ENCODE assay signal across 8 cellular contexts in the genomic region with DNA sequence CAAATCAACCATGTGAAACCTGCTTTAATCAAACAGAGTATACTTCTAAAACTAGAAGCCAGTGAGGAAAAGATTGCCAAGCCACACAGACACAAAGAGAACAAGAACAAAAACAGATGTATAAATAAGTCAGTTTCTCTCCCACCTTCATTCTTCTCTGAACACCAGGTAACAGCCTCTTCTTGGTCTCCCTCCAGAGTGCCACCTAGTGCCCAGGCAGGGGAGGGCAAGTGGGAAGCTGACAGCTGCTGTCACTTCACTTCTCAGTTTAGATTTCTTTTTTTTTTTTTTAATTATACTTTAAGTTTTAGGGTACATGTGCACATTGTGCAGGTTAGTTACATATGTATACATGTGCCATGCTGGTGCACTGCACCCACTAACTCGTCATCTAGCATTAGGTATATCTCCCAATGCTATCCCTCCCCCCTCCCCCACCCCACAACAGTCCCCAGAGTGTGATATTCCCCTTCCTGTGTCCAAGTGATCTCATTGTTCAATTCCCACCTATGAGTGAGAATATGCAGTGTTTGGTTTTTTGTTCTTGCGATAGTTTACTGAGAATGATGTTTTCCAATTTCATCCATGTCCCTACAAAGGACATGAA.
DNase-seq lines count a peak whose midpoint lies in the region; ATAC-seq and TF ChIP-seq lines count a peak whose summit lies in the region.
"Not testable (repeated sequence)": the region's sequence is repeated elsewhere in the genome, so short reads cannot be mapped to it uniquely, and the experiment has no call there.

No MANE protein-coding gene starts in this region.

- not testable (repeated sequence) for ATAC-seq in Panc1; activated CD8-positive, alpha-beta memory T cell treated with anti-CD3 and anti-CD28 coated beads, Interleukin-2, amount 10 ng/mL, durations not matched to agents 7 days and 5 days
- ATAC-seq in stimulated activated naive B cell treated with anti-CD40 and anti-IgM and Interleukin-4, amounts not matched to agents 10 μg/mL and 1 μg/mL and 100 μg/mL, for 72 hours (replicated peaks): peak in 1 of 2 donors; percentile 45

- not testable (repeated sequence) for H4K20me1 ChIP-seq in GM23248 (ENCODE audit: insufficient read depth)

- not testable (repeated sequence) for H3K9ac ChIP-seq in GM23248

- not testable (repeated sequence) for H3K4me1 Mint-ChIP-seq in activated CD8-positive, alpha-beta memory T cell treated with anti-CD3 and anti-CD28 coated beads, Interleukin-2, amount 10 ng/mL, durations not matched to agents 7 days and 5 days; mesothelial cell of epicardium; stimulated activated naive B cell treated with anti-CD40 and anti-IgM and Interleukin-4, amounts not matched to agents 10 μg/mL and 1 μg/mL and 100 μg/mL, for 72 hours

- POLR2A ChIA-PET in Panc1 (lab: Charles Lee): not testable (repeated sequence)

- peak; percentile 75 for TF ChIP-seq CTCF in Panc1 (IDR thresholded peaks at IDR 0.05)
- peak; percentile 23 for TF ChIP-seq CTCF in mesothelial cell of epicardium (IDR thresholded peaks at IDR 0.05; ENCODE audit: unreplicated experiment)

- H3K36me3 Mint-ChIP-seq in activated CD8-positive, alpha-beta memory T cell treated with anti-CD3 and anti-CD28 coated beads, Interleukin-2, amount 10 ng/mL, durations not matched to agents 7 days and 5 days; mesothelial cell of epicardium; stimulated activated naive B cell treated with anti-CD40 and anti-IgM and Interleukin-4, amounts not matched to agents 10 μg/mL and 1 μg/mL and 100 μg/mL, for 72 hours: not testable (repeated sequence)

- not testable (repeated sequence) for H3K27me3 ChIP-seq in GM23248 (replicated peaks; ENCODE audit: insufficient read depth); Panc1 (ENCODE audit: control insufficient read depth, insufficient read depth, low read length)

- H3K27me3 Mint-ChIP-seq in activated CD8-positive, alpha-beta memory T cell treated with anti-CD3 and anti-CD28 coated beads, Interleukin-2, amount 10 ng/mL, durations not matched to agents 7 days and 5 days; mesothelial cell of epicardium (ENCODE audit: low read depth); stimulated activated naive B cell treated with anti-CD40 and anti-IgM and Interleukin-4, amounts not matched to agents 10 μg/mL and 1 μg/mL and 100 μg/mL, for 72 hours: not testable (repeated sequence)

- H3K4me3 ChIP-seq in GM23248; Panc1 (ENCODE audit: low read depth in 2 of 2, low read length in 2 of 2): not testable (repeated sequence)

- H3K4me1 ChIP-seq in GM23248 (ENCODE audit: insufficient read depth); Panc1 (ENCODE audit: control insufficient read depth, insufficient read depth, low read length): not testable (repeated sequence)

- WGBS in GM23248 (ENCODE audit: low coverage in 1 of 2, low lambda C conversion rate in 2 of 2, missing lambda C conversion rate in 2 of 2), 2 experiments: 15 to 40% methylated on average over 1 to 2 of the region's 2 CpGs

- H3K27ac Mint-ChIP-seq in activated CD8-positive, alpha-beta memory T cell treated with anti-CD3 and anti-CD28 coated beads, Interleukin-2, amount 10 ng/mL, durations not matched to agents 7 days and 5 days; mesothelial cell of epicardium; stimulated activated naive B cell treated with anti-CD40 and anti-IgM and Interleukin-4, amounts not matched to agents 10 μg/mL and 1 μg/mL and 100 μg/mL, for 72 hours: not testable (repeated sequence)

- BruUV-seq in Panc1 (replicated peaks; lab: Mats Ljungman, UMichigan): not testable (repeated sequence)

- not testable (repeated sequence) for H2AFZ ChIP-seq in GM23248

- in situ Hi-C loops in GM23248 (cut with MboI); Panc1 (cut with HindIII; ENCODE audit: low pct_unique_long_range_greater_than_20kb, low sequenced_read_pairs): not testable (repeated sequence)

- H3K4me3 Mint-ChIP-seq in activated CD8-positive, alpha-beta memory T cell treated with anti-CD3 and anti-CD28 coated beads, Interleukin-2, amount 10 ng/mL, durations not matched to agents 7 days and 5 days; mesothelial cell of epicardium; stimulated activated naive B cell treated with anti-CD40 and anti-IgM and Interleukin-4, amounts not matched to agents 10 μg/mL and 1 μg/mL and 100 μg/mL, for 72 hours: not testable (repeated sequence)

- intact Hi-C loops in Panc1 (cut with micrococcal nuclease; ENCODE audit: unreplicated experiment): not testable (repeated sequence)

- H3F3A ChIP-seq in GM23248 (ENCODE audit: insufficient read depth): not testable (repeated sequence)

- H3K79me2 ChIP-seq in GM23248 (ENCODE audit: insufficient read depth): not testable (repeated sequence)

- not testable (repeated sequence) for H3K27ac ChIP-seq in GM23248; Panc1 (ENCODE audit: low read length)

- H3K36me3 ChIP-seq in GM23248 (ENCODE audit: low read depth); Panc1 (ENCODE audit: control insufficient read depth, insufficient read depth, low read length): not testable (repeated sequence)

- peak; percentile 25 for DNase-seq in EL
- DNase-seq in GM23248: peak; percentile 16
- peak; percentile 16 for DNase-seq in LHCN-M2 (ENCODE audit: low read depth)
- peak; percentile 7 for DNase-seq in Panc1 (ENCODE audit: low read depth, low spot score)
- peak; percentile 72 for DNase-seq in activated CD8-positive, alpha-beta memory T cell treated with anti-CD3 and anti-CD28 coated beads, Interleukin-2, amount 10 ng/mL, durations not matched to agents 7 days and 5 days
- peak; percentile 19 for DNase-seq in effector CD4-positive, alpha-beta T cell
- peak in 1 of 2 experiments; percentile 52 for DNase-seq in mesothelial cell of epicardium (ENCODE audit: low spot score in 2 of 2, unreplicated experiment in 2 of 2)
- peak; percentile 21 for DNase-seq in stimulated activated naive B cell treated with anti-CD40 and anti-IgM and Interleukin-4, amounts not matched to agents 10 μg/mL and 1 μg/mL and 100 μg/mL, for 72 hours

- H3K9me2 ChIP-seq in GM23248 (ENCODE audit: insufficient read depth): not testable (repeated sequence)

- H3K9me3 ChIP-seq in GM23248 (ENCODE audit: low read depth); Panc1 (ENCODE audit: control insufficient read depth, insufficient read depth, low read depth, low read length): not testable (repeated sequence)

- CTCF ChIA-PET in Panc1 (lab: Charles Lee): not testable (repeated sequence)
- CTCF ChIA-PET in activated CD8-positive, alpha-beta memory T cell treated with anti-CD3 and anti-CD28 coated beads, Interleukin-2, amount 10 ng/mL, durations not matched to agents 7 days and 5 days (lab: Charles Lee): interaction anchor here (0.8 to 1.4 kb wide), 4 partner anchors 302 to 368 kb away, joined by 3 to 4 read pairs (median 3); no protein-coding TSS in a partner anchor

- H3K9me3 Mint-ChIP-seq in activated CD8-positive, alpha-beta memory T cell treated with anti-CD3 and anti-CD28 coated beads, Interleukin-2, amount 10 ng/mL, durations not matched to agents 7 days and 5 days (ENCODE audit: low read depth); mesothelial cell of epicardium; stimulated activated naive B cell treated with anti-CD40 and anti-IgM and Interleukin-4, amounts not matched to agents 10 μg/mL and 1 μg/mL and 100 μg/mL, for 72 hours: not testable (repeated sequence)

- H3K4me2 ChIP-seq in GM23248 (ENCODE audit: unreplicated experiment): not testable (repeated sequence)
